ENCODE assay signal across 16 cellular contexts in the genomic region with DNA sequence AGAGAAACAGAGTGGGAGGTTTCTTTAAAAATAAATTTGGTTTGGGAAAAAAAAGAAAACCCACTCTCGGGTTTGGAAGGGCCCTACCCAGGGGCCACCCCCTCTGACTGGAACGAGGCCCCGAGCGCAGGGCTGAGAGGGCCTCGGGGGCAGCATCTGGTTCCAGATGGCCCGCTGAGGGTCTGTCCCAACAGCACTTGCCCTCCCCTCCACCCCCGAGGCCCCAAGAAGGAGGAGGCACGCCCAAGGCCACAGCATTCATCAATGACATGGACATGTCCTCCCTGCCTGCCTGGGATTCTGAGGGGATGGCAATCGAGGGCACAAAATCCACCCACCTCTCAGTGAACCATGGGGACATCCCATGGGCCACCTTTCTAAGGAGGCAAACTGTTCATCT. TPM values are rescaled to one million over a fixed set of nuclear protein-coding genes. Genes with fewer than 3 reads are reported as not detected.
DNase-seq lines count a peak whose midpoint lies in the region; ATAC-seq and TF ChIP-seq lines count a peak whose summit lies in the region.
"Had no signal": no experiment of that assay in that cellular context is flagged by ENCODE, and none has a peak within 500 bp of the region (broad histone marks: within the 10 kb centered on the region; RNA-seq: fewer than 3 reads in every experiment).

No MANE protein-coding gene starts in this region.

- ATAC-seq in activated B cell treated with CpG ODN at 0.5 μM for 24 hours (ENCODE audit: low read depth) (no peak), GM21447 (IDR thresholded peaks at IDR 0.05; ENCODE audit: unreplicated experiment) (no peak)
- ATAC-seq: Panc1 had no signal

- no peak overlapping the region for H3K4me3 Mint-ChIP-seq in activated B cell treated with CpG ODN at 0.5 μM for 24 hours
- no peak overlapping the region for H3K4me3 Mint-ChIP-seq in T-helper 2 cell treated with Interferon-gamma antibody and Interleukin-4, amounts not matched to agents 5 μg/mL and 100 μg/mL, for 36 hours
- H3K4me3 Mint-ChIP-seq: activated CD4-positive, alpha-beta memory T cell treated with anti-CD3 and anti-CD28 coated beads, Interleukin-2, amount 10 ng/mL, durations not matched to agents 7 days and 5 days; activated T-helper 1 cell treated with anti-CD3 and anti-CD28 coated beads, Interleukin-12 subunit alpha, Interleukin-12 subunit beta, Interleukin-2, Interleukin-4 antibody, amounts not matched to agents 30 ng/mL and 10 ng/mL and 1 ng/mL, durations not matched to agents 14 hours and 24 hours and 36 hours; stimulated activated naive B cell treated with anti-CD40 and anti-IgM and Interleukin-4, amounts not matched to agents 10 μg/mL and 1 μg/mL and 100 μg/mL, for 72 hours had no signal

- H3K27me3 Mint-ChIP-seq in activated B cell treated with CpG ODN at 0.5 μM for 24 hours, result no peaks in the 10 kb centered on the region
- peaks cover 2% of the 10 kb centered on the region for H3K27me3 Mint-ChIP-seq in T-helper 2 cell treated with Interferon-gamma antibody and Interleukin-4, amounts not matched to agents 5 μg/mL and 100 μg/mL, for 36 hours (ENCODE audit: low read depth)

- H3K4me1 ChIP-seq in DOHH2 (ENCODE audit: control insufficient read depth, low read length), result peaks cover 100% of the 10 kb centered on the region
- H3K4me1 ChIP-seq in right atrium auricular region, result peaks cover 0 to 30% of the 10 kb centered on the region in 2 donors
- peaks cover 4 to 32% (median 22%) of the 10 kb centered on the region in 3 donors for H3K4me1 ChIP-seq in skeletal muscle tissue (ENCODE audit: control insufficient read depth in 3 of 3, insufficient read depth in 3 of 3, low read length in 3 of 3)

- no peaks in the 10 kb centered on the region for H3K9me3 ChIP-seq in DOHH2 (ENCODE audit: control insufficient read depth, insufficient read depth, low read length)
- no peaks in the 10 kb centered on the region for H3K9me3 ChIP-seq in right atrium auricular region
- H3K9me3 ChIP-seq in skeletal muscle tissue (ENCODE audit: control insufficient read depth in 3 of 3, low read length in 3 of 3), result no peaks in the 10 kb centered on the region
- H3K9me3 ChIP-seq: ascending aorta, tibial artery had no signal

- peaks cover 39% of the 10 kb centered on the region for H3K4me1 Mint-ChIP-seq in activated B cell treated with CpG ODN at 0.5 μM for 24 hours
- peaks cover 4% of the 10 kb centered on the region for H3K4me1 Mint-ChIP-seq in T-helper 2 cell treated with Interferon-gamma antibody and Interleukin-4, amounts not matched to agents 5 μg/mL and 100 μg/mL, for 36 hours (ENCODE audit: low read depth)

- H3K9me3 Mint-ChIP-seq in activated B cell treated with CpG ODN at 0.5 μM for 24 hours, result no peaks in the 10 kb centered on the region
- H3K9me3 Mint-ChIP-seq in T-helper 2 cell treated with Interferon-gamma antibody and Interleukin-4, amounts not matched to agents 5 μg/mL and 100 μg/mL, for 36 hours, result no peaks in the 10 kb centered on the region
- H3K9me3 Mint-ChIP-seq: activated CD4-positive, alpha-beta memory T cell treated with anti-CD3 and anti-CD28 coated beads, Interleukin-2, amount 10 ng/mL, durations not matched to agents 7 days and 5 days; activated T-helper 1 cell treated with anti-CD3 and anti-CD28 coated beads, Interleukin-12 subunit alpha, Interleukin-12 subunit beta, Interleukin-2, Interleukin-4 antibody, amounts not matched to agents 30 ng/mL and 10 ng/mL and 1 ng/mL, durations not matched to agents 14 hours and 24 hours and 36 hours; stimulated activated naive B cell treated with anti-CD40 and anti-IgM and Interleukin-4, amounts not matched to agents 10 μg/mL and 1 μg/mL and 100 μg/mL, for 72 hours had no signal

- H3K36me3 Mint-ChIP-seq in activated B cell treated with CpG ODN at 0.5 μM for 24 hours (ENCODE audit: low read depth), result no peaks in the 10 kb centered on the region
- no peaks in the 10 kb centered on the region for H3K36me3 Mint-ChIP-seq in T-helper 2 cell treated with Interferon-gamma antibody and Interleukin-4, amounts not matched to agents 5 μg/mL and 100 μg/mL, for 36 hours (ENCODE audit: low read depth)
- H3K36me3 Mint-ChIP-seq: stimulated activated naive B cell treated with anti-CD40 and anti-IgM and Interleukin-4, amounts not matched to agents 10 μg/mL and 1 μg/mL and 100 μg/mL, for 72 hours had no signal

- no peak overlapping the region for H3K27ac Mint-ChIP-seq in activated B cell treated with CpG ODN at 0.5 μM for 24 hours
- no peak overlapping the region for H3K27ac Mint-ChIP-seq in T-helper 2 cell treated with Interferon-gamma antibody and Interleukin-4, amounts not matched to agents 5 μg/mL and 100 μg/mL, for 36 hours
- H3K27ac Mint-ChIP-seq: activated CD4-positive, alpha-beta memory T cell treated with anti-CD3 and anti-CD28 coated beads, Interleukin-2, amount 10 ng/mL, durations not matched to agents 7 days and 5 days; activated T-helper 1 cell treated with anti-CD3 and anti-CD28 coated beads, Interleukin-12 subunit alpha, Interleukin-12 subunit beta, Interleukin-2, Interleukin-4 antibody, amounts not matched to agents 30 ng/mL and 10 ng/mL and 1 ng/mL, durations not matched to agents 14 hours and 24 hours and 36 hours; stimulated activated naive B cell treated with anti-CD40 and anti-IgM and Interleukin-4, amounts not matched to agents 10 μg/mL and 1 μg/mL and 100 μg/mL, for 72 hours had no signal

- intact Hi-C loops in activated B cell treated with CpG ODN at 0.5 μM for 24 hours (cut with micrococcal nuclease), result no loop called here

- CTCF ChIA-PET in activated B cell treated with CpG ODN at 0.5 μM for 24 hours (lab: Charles Lee), result no interaction called here

- H3K79me2 ChIP-seq in DOHH2 (ENCODE audit: control insufficient read depth, low read length), result no peaks in the 10 kb centered on the region

- peak overlapping the region; percentile 26 for H3K4me2 ChIP-seq in DOHH2 (ENCODE audit: low read length)

- H3K27me3 ChIP-seq in DOHH2 (ENCODE audit: control insufficient read depth, low read length), result no peaks in the 10 kb centered on the region
- H3K27me3 ChIP-seq in right atrium auricular region, result no peaks in the 10 kb centered on the region
- H3K27me3 ChIP-seq in skeletal muscle tissue (ENCODE audit: control insufficient read depth in 3 of 3, insufficient read depth in 3 of 3, low read length in 3 of 3), result peaks cover 17 to 34% (median 18%) of the 10 kb centered on the region in 3 donors
- H3K27me3 ChIP-seq: ascending aorta had no signal

- H3K4me3 ChIP-seq in DOHH2 (ENCODE audit: low read length), result no peak overlapping the region
- H3K4me3 ChIP-seq in right atrium auricular region, result no peak overlapping the region
- H3K4me3 ChIP-seq in skeletal muscle tissue (ENCODE audit: low read length in 3 of 3), result no peak overlapping the region
- H3K4me3 ChIP-seq: ascending aorta, tibial artery had no signal

- H4K20me1 ChIP-seq in DOHH2 (ENCODE audit: control insufficient read depth, insufficient read depth, low read depth, low read length), result no peaks in the 10 kb centered on the region

- POLR2A ChIA-PET in activated B cell treated with CpG ODN at 0.5 μM for 24 hours (lab: Charles Lee), result no interaction called here

- DNase-seq in activated B cell treated with CpG ODN at 0.5 μM for 24 hours (peak; percentile 7), right atrium auricular region (ENCODE audit: low spot score) (no peak), DMS 273 (lab: John Stamatoyannopoulos, UW; ENCODE audit: unreplicated experiment) (no peak)
- DNase-seq in T-helper 2 cell treated with Interferon-gamma antibody and Interleukin-4, amounts not matched to agents 5 μg/mL and 100 μg/mL, for 36 hours (ENCODE audit: low spot score), result no peak
- DNase-seq: activated CD4-positive, alpha-beta memory T cell treated with anti-CD3 and anti-CD28 coated beads, Interleukin-2, amount 10 ng/mL, durations not matched to agents 7 days and 5 days; DMS153; NCI-H1105 treated with DMSO at 0.1 percent for 48 hours; NCI-H774; stimulated activated naive B cell treated with anti-CD40 and anti-IgM and Interleukin-4, amounts not matched to agents 10 μg/mL and 1 μg/mL and 100 μg/mL, for 72 hours had no signal

- H3K9me2 ChIP-seq in DOHH2 (replicated peaks; ENCODE audit: control insufficient read depth, low read length), result no peaks in the 10 kb centered on the region

- H3F3A ChIP-seq in DOHH2 (ENCODE audit: control insufficient read depth, insufficient read depth), result peaks cover 20% of the 10 kb centered on the region

- no peaks in the 10 kb centered on the region for H3K36me3 ChIP-seq in DOHH2 (ENCODE audit: control insufficient read depth, low read length)
- H3K36me3 ChIP-seq in right atrium auricular region, result no peaks in the 10 kb centered on the region
- no peaks in the 10 kb centered on the region for H3K36me3 ChIP-seq in skeletal muscle tissue (ENCODE audit: control insufficient read depth in 3 of 3, insufficient read depth in 3 of 3, low read length in 3 of 3)
- H3K36me3 ChIP-seq: ascending aorta, tibial artery had no signal

- H3K27ac ChIP-seq in DOHH2 (ENCODE audit: low read depth, low read length), result 0 out of 2 replicates have a peak overlapping the region, but pooled peaks have one; percentile 15
- H3K27ac ChIP-seq in right atrium auricular region, result peak overlapping the region; percentile 26 to 61
- H3K27ac ChIP-seq in skeletal muscle tissue (ENCODE audit: low read depth, low read length), result peak overlapping the region; percentile 40
- H3K27ac ChIP-seq: tibial artery had no signal

- TF ChIP-seq CTCF in DOHH2 (IDR thresholded peaks at IDR 0.05; ENCODE audit: low read depth, low read length, poor library complexity, severe bottlenecking) (no peak), activated B cell treated with CpG ODN at 0.5 μM for 24 hours (IDR thresholded peaks at IDR 0.05) (no peak), right atrium auricular region (IDR thresholded peaks at IDR 0.05) (no peak)

- H3K9ac ChIP-seq in skeletal muscle tissue (ENCODE audit: low read depth in 1 of 3, low read length in 3 of 3), result no peak overlapping the region

RNA-seq across cellular contexts. Expression of gene SARDH, which starts 31.5 kb away (rescaled TPM):
- total RNA-seq in activated B cell treated with CpG ODN at 0.5 μM for 24 hours (not detected in 2 replicates), right atrium auricular region (under 1 TPM; 0.63 to 0.94 TPM), skeletal muscle tissue (5.7 TPM)
